Comparison of ENCODE assay signal across 8 cellular contexts in genomic region chr2:43217228-43218220, GRCh38. TPM values are rescaled to one million over a fixed set of nuclear protein-coding genes. Genes with fewer than 3 reads are reported as not detected.
DNase-seq lines count a peak whose midpoint lies in the region; ATAC-seq and TF ChIP-seq lines count a peak whose summit lies in the region.

No MANE protein-coding gene starts in this region.

- peaks cover 53% of the 10 kb centered on the region for H3K4me1 ChIP-seq in body of pancreas

- CTCF ChIA-PET in GM10248 (lab: Yijun Ruan, JAX), result interaction anchor here (1.0 to 3.1 kb wide), 6 partner anchors 10 to 267 kb away, joined by 3 to 18 read pairs (median 8); partner anchors contain the start of gene ZFP36L2

- peak overlapping the region; percentile 88 to 98 (median 97) for H3K27ac ChIP-seq in body of pancreas

- no peaks in the 10 kb centered on the region for H3K36me3 ChIP-seq in body of pancreas (replicated peaks in 1 of 2; ENCODE audit: insufficient read depth in 1 of 2, low read depth in 2 of 2)

- POLR2A ChIA-PET in GM10248 (lab: Yijun Ruan, JAX), result no interaction called here

- H3K36me3 Mint-ChIP-seq in stimulated activated naive CD8-positive, alpha-beta T cell treated with anti-CD3 and anti-CD28 coated beads, Interleukin-15, Interleukin-2, amounts not matched to agents 100 ng/mL and 50 ng/mL, for 24 hours (ENCODE audit: low read depth), result peaks cover 15% of the 10 kb centered on the region
- H3K36me3 Mint-ChIP-seq in mesothelial cell of epicardium, result no peaks in the 10 kb centered on the region

- no peak for ATAC-seq in stimulated activated naive CD8-positive, alpha-beta T cell treated with anti-CD3 and anti-CD28 coated beads, Interleukin-15, Interleukin-2, amounts not matched to agents 100 U/mL and 50 U/mL, for 24 hours
- no peak for ATAC-seq in body of pancreas
- no peak for ATAC-seq in HG03469 (IDR thresholded peaks at IDR 0.05; ENCODE audit: unreplicated experiment)

- no peak overlapping the region for H3K4me3 Mint-ChIP-seq in stimulated activated naive CD8-positive, alpha-beta T cell treated with anti-CD3 and anti-CD28 coated beads, Interleukin-15, Interleukin-2, amounts not matched to agents 100 ng/mL and 50 ng/mL, for 24 hours
- peak overlapping the region; percentile 33 for H3K4me3 Mint-ChIP-seq in mesothelial cell of epicardium

- intact Hi-C loops in body of pancreas (cut with DNase I), result loop anchor here (10.0 kb wide), 2 partner anchors 53 to 183 kb away; no protein-coding TSS in a partner anchor

- no peak for DNase-seq in stimulated activated naive CD8-positive, alpha-beta T cell treated with anti-CD3 and anti-CD28 coated beads, Interleukin-15, Interleukin-2, amounts not matched to agents 100 U/mL and 50 U/mL, for 24 hours
- DNase-seq in body of pancreas, result peak in 3 of 4 donors; percentile 39 to 53 (median 47)
- no peak for DNase-seq in mesothelial cell of epicardium (ENCODE audit: low spot score in 2 of 2, unreplicated experiment in 2 of 2)
- DNase-seq in activated gamma-delta T cell (lab: John Stamatoyannopoulos, UW), result no peak
- no peak for DNase-seq in KG1 (lab: John Stamatoyannopoulos, UW)
- no peak for DNase-seq in GM10248 (ENCODE audit: extremely low spot score)

- no peaks in the 10 kb centered on the region for H3K9me3 Mint-ChIP-seq in stimulated activated naive CD8-positive, alpha-beta T cell treated with anti-CD3 and anti-CD28 coated beads, Interleukin-15, Interleukin-2, amounts not matched to agents 100 ng/mL and 50 ng/mL, for 24 hours
- no peaks in the 10 kb centered on the region for H3K9me3 Mint-ChIP-seq in mesothelial cell of epicardium

- no peaks in the 10 kb centered on the region for H3K27me3 Mint-ChIP-seq in stimulated activated naive CD8-positive, alpha-beta T cell treated with anti-CD3 and anti-CD28 coated beads, Interleukin-15, Interleukin-2, amounts not matched to agents 100 ng/mL and 50 ng/mL, for 24 hours
- no peaks in the 10 kb centered on the region for H3K27me3 Mint-ChIP-seq in mesothelial cell of epicardium (ENCODE audit: low read depth)

- no peaks in the 10 kb centered on the region for H3K27me3 ChIP-seq in body of pancreas

- H3K4me3 ChIP-seq in body of pancreas, result no peak overlapping the region

- peaks cover 57% of the 10 kb centered on the region for H3K4me1 Mint-ChIP-seq in stimulated activated naive CD8-positive, alpha-beta T cell treated with anti-CD3 and anti-CD28 coated beads, Interleukin-15, Interleukin-2, amounts not matched to agents 100 ng/mL and 50 ng/mL, for 24 hours (ENCODE audit: low read depth)
- peaks cover 51% of the 10 kb centered on the region for H3K4me1 Mint-ChIP-seq in mesothelial cell of epicardium

- TF ChIP-seq POLR2A in body of pancreas (IDR thresholded peaks at IDR 0.05), result no peak

- WGBS in body of pancreas, 2 donors, result 53 to 55% methylated on average over 12 to 14 of the region's 14 CpGs

- H3K27ac Mint-ChIP-seq in stimulated activated naive CD8-positive, alpha-beta T cell treated with anti-CD3 and anti-CD28 coated beads, Interleukin-15, Interleukin-2, amounts not matched to agents 100 ng/mL and 50 ng/mL, for 24 hours, result peak overlapping the region; percentile 99
- H3K27ac Mint-ChIP-seq in mesothelial cell of epicardium, result peak overlapping the region; percentile 98

- TF ChIP-seq CTCF in body of pancreas (IDR thresholded peaks at IDR 0.05) (no peak), mesothelial cell of epicardium (IDR thresholded peaks at IDR 0.05; ENCODE audit: unreplicated experiment) (no peak), GM10248 (IDR thresholded peaks at IDR 0.05; ENCODE audit: control extremely low read depth, extremely low read depth, low read depth, missing control alignments) (no peak)

- no peaks in the 10 kb centered on the region for H3K9me3 ChIP-seq in body of pancreas

RNA-seq across cellular contexts. Expression of gene ZFP36L2, which starts 8.9 kb away (rescaled TPM):
- total RNA-seq in body of pancreas (100 to 1,000 TPM in 1 of 2 donors, 10 to 100 TPM in 1; 57.1 to 116 TPM), mesothelial cell of epicardium (93.6 to 100 TPM (median 98.3 TPM) in 3 replicates)

Comparison
In these comparisons a context has a peak if more than half of its experiments do, and no peak if none do; other contexts are left out.
1. DNase-seq: peak in body of pancreas (3 of 4); none in stimulated activated naive CD8-positive, alpha-beta T cell treated with anti-CD3 and anti-CD28 coated beads, Interleukin-15, Interleukin-2, amounts not matched to agents 100 U/mL and 50 U/mL, for 24 hours (single experiment), mesothelial cell of epicardium (0 of 2), activated gamma-delta T cell (single experiment), KG1 (single experiment) and GM10248 (single experiment).